Comparison of ENCODE assay signal across 7 cellular contexts in genomic region chr2:96407041-96407918, GRCh38.
DNase-seq lines count a peak whose midpoint lies in the region; ATAC-seq and TF ChIP-seq lines count a peak whose summit lies in the region.

No MANE protein-coding gene starts in this region.

- H3K4me3 Mint-ChIP-seq in activated naive CD4-positive, alpha-beta T cell treated with anti-CD3 and anti-CD28 coated beads, Interleukin-2, amount 50 U/mL, for 24 hours, result peak overlapping the region; percentile 74

- H3K27me3 Mint-ChIP-seq in activated naive CD4-positive, alpha-beta T cell treated with anti-CD3 and anti-CD28 coated beads, Interleukin-2, amount 50 U/mL, for 24 hours, result no peaks in the 10 kb centered on the region

- H3K9me3 ChIP-seq in KOPT-K1 (ENCODE audit: insufficient read depth, low read length, poor library complexity, severe bottlenecking), result no peaks in the 10 kb centered on the region
- no peaks in the 10 kb centered on the region for H3K9me3 ChIP-seq in parathyroid adenoma (ENCODE audit: control insufficient read depth, low read length)
- H3K9me3 ChIP-seq in transverse colon, result no peaks in the 10 kb centered on the region

- H3K9me3 Mint-ChIP-seq in activated naive CD4-positive, alpha-beta T cell treated with anti-CD3 and anti-CD28 coated beads, Interleukin-2, amount 50 U/mL, for 24 hours, result no peaks in the 10 kb centered on the region

- peak; percentile 86 for TF ChIP-seq CTCF in GM12864 (IDR thresholded peaks at IDR 0.05; ENCODE audit: low read depth, low read length, missing control alignments)
- TF ChIP-seq CTCF in parathyroid adenoma (IDR thresholded peaks at IDR 0.05), result peak; percentile 87
- peak; percentile 77 to 85 (median 78) for TF ChIP-seq CTCF in transverse colon (IDR thresholded peaks at IDR 0.05)

- in situ Hi-C loops in transverse colon (cut with MboI; ENCODE audit: low pct_ligation_motif_present in 1 of 4, low pct_unique_long_range_greater_than_20kb in 1 of 4, low sequenced_read_pairs in 3 of 4), result loop anchor here in 3 of 4 donors (5.0 to 10.0 kb wide), 2 partner anchors 100 to 108 kb away; partner anchors contain the start of gene NEURL3 (in 2 of the 3)

- DNase-seq in GM12864 (ENCODE audit: low read depth), result peak; percentile 57
- peak; percentile 59 for DNase-seq in glomerular visceral epithelial cell (ENCODE audit: extremely low spot score)
- peak; percentile 71 for DNase-seq in transverse colon

- no peak for TF ChIP-seq EP300 in transverse colon (IDR thresholded peaks at IDR 0.05; ENCODE audit: low read depth)

- H3K36me3 ChIP-seq in KOPT-K1 (ENCODE audit: insufficient read depth, low read length), result no peaks in the 10 kb centered on the region
- H3K36me3 ChIP-seq in parathyroid adenoma (ENCODE audit: control insufficient read depth, insufficient read depth, low read length), result no peaks in the 10 kb centered on the region
- H3K36me3 ChIP-seq in transverse colon, result no peaks in the 10 kb centered on the region

- intact Hi-C loops in transverse colon (cut with DNase I; ENCODE audit: low total_unique reads), result loop anchor here (5.0 kb wide), 1 partner anchor 100 kb away; the partner anchor contains the start of gene NEURL3

- peak overlapping the region; percentile 59 for H3K27ac Mint-ChIP-seq in activated naive CD4-positive, alpha-beta T cell treated with anti-CD3 and anti-CD28 coated beads, Interleukin-2, amount 50 U/mL, for 24 hours

- no peaks in the 10 kb centered on the region for H3K79me2 ChIP-seq in parathyroid adenoma

- no peak overlapping the region for H3K4me2 ChIP-seq in parathyroid adenoma (ENCODE audit: low read length)

- H3K4me3 ChIP-seq in GM12864 (ENCODE audit: low read depth, low read length) (no peak overlapping the region), parathyroid adenoma (ENCODE audit: low read depth, low read length) (no peak overlapping the region), transverse colon (no peak overlapping the region)

- peaks cover 36% of the 10 kb centered on the region for H3K4me1 Mint-ChIP-seq in activated naive CD4-positive, alpha-beta T cell treated with anti-CD3 and anti-CD28 coated beads, Interleukin-2, amount 50 U/mL, for 24 hours

- H3K4me1 ChIP-seq in parathyroid adenoma, result peaks cover 3% of the 10 kb centered on the region
- H3K4me1 ChIP-seq in transverse colon, result peaks cover 0 to 16% (median 4%) of the 10 kb centered on the region in 4 donors

- H2AFZ ChIP-seq in parathyroid adenoma, result no peak overlapping the region

- H3K27me3 ChIP-seq in parathyroid adenoma (ENCODE audit: control insufficient read depth, insufficient read depth, low read length) (no peaks in the 10 kb centered on the region), transverse colon (no peaks in the 10 kb centered on the region)

- no peak for TF ChIP-seq POLR2A in transverse colon (IDR thresholded peaks at IDR 0.05)

- peak overlapping the region; percentile 76 for H3K27ac ChIP-seq in KOPT-K1 (ENCODE audit: low read depth, low read length, poor library complexity, severe bottlenecking)
- no peak overlapping the region for H3K27ac ChIP-seq in parathyroid adenoma
- no peak overlapping the region for H3K27ac ChIP-seq in transverse colon

- 8 to 19% methylated on average over 4 to 18 of the region's 20 CpGs for WGBS in transverse colon (ENCODE audit: low coverage in 1 of 2), 2 donors

- peak; percentile 91 for ATAC-seq in SK-N-SH treated with all-trans-retinoic acid at 6 μM for 48 hours

- H3K36me3 Mint-ChIP-seq in activated naive CD4-positive, alpha-beta T cell treated with anti-CD3 and anti-CD28 coated beads, Interleukin-2, amount 50 U/mL, for 24 hours, result no peaks in the 10 kb centered on the region

- H3K9ac ChIP-seq in parathyroid adenoma, result no peak overlapping the region

TF ChIP-seq in SK-N-SH treated with all-trans-retinoic acid at 6 μM for 48 hours, 23 proteins besides CTCF, POLR2A, EP300 and RAD21:
- TF ChIP-seq GLIS3 (CRISPR knock-in tag; IDR thresholded peaks at IDR 0.05) (no peak), ZNF565 (CRISPR knock-in tag; conservative IDR thresholded peaks at IDR 0.05; ENCODE audit: low read depth) (no peak), ZFP30 (CRISPR knock-in tag; IDR thresholded peaks at IDR 0.05) (no peak), RARB (CRISPR knock-in tag; IDR thresholded peaks at IDR 0.05) (no peak), ZNF70 (CRISPR knock-in tag; IDR thresholded peaks at IDR 0.05) (no peak), CSRNP3 (CRISPR knock-in tag; IDR thresholded peaks at IDR 0.05) (no peak), CREB5 (CRISPR knock-in tag; IDR thresholded peaks at IDR 0.05; ENCODE audit: low read depth) (no peak), TOX (CRISPR knock-in tag; IDR thresholded peaks at IDR 0.05; ENCODE audit: borderline replicate concordance) (no peak), CSDC2 (CRISPR knock-in tag; IDR thresholded peaks at IDR 0.05) (no peak), TSHZ2 (CRISPR knock-in tag; IDR thresholded peaks at IDR 0.05) (no peak), PATZ1 (CRISPR knock-in tag; IDR thresholded peaks at IDR 0.05; ENCODE audit: borderline replicate concordance) (no peak), BACH2 (CRISPR knock-in tag; IDR thresholded peaks at IDR 0.05; ENCODE audit: borderline replicate concordance) (no peak), ZC3H10 (CRISPR knock-in tag; IDR thresholded peaks at IDR 0.05) (no peak), ZFP3 (CRISPR knock-in tag; IDR thresholded peaks at IDR 0.05) (no peak)
